In genomic region chr1:149792502-149792901, GRCh38 we compare ENCODE assay signal across 8 cellular contexts. TPM values are rescaled to one million over a fixed set of nuclear protein-coding genes. Genes with fewer than 3 reads are reported as not detected.
A peak's percentile ranks its signal among the peaks of the same experiment; 100 is the strongest.
DNase-seq lines count a peak whose midpoint lies in the region; ATAC-seq lines count a peak whose summit lies in the region.
"Not testable (repeated sequence)": the region's sequence is repeated elsewhere in the genome, so short reads cannot be mapped to it uniquely, and the experiment has no call there.

No MANE protein-coding gene starts in this region.

- DNase-seq in D341Med (ENCODE audit: low spot score): peak; percentile 72
- DNase-seq in HT1080 (ENCODE audit: low read depth): peak; percentile 45
- peak; percentile 22 to 50 for DNase-seq in SHP77 (lab: John Stamatoyannopoulos, UW)
- DNase-seq in activated gamma-delta T cell treated with Interleukin-2 at 50 U/mL for 16 hours: peak; percentile 51
- peak; percentile 6 for DNase-seq in fibroblast of gingiva (ENCODE audit: low read depth)
- peak; percentile 24 to 31 for DNase-seq in stimulated activated CD8-positive, alpha-beta memory T cell treated with anti-CD3 and anti-CD28 coated beads, Interleukin-7, amount 100 ng/mL, for 1 hour (ENCODE audit: low read depth in 2 of 2)

- H3K36me3 ChIP-seq in mucosa of stomach (ENCODE audit: control insufficient read depth, insufficient read depth, low read length): not testable (repeated sequence)

- H3K4me1 ChIP-seq in mucosa of stomach (ENCODE audit: control insufficient read depth, insufficient read depth, low read length): not testable (repeated sequence)

- peak; percentile 83 for ATAC-seq in GM21529 (IDR thresholded peaks at IDR 0.05; ENCODE audit: unreplicated experiment)

- H3K9me3 ChIP-seq in mucosa of stomach (ENCODE audit: control insufficient read depth, low read length): not testable (repeated sequence)

- H3K4me3 ChIP-seq in mucosa of stomach (ENCODE audit: low read length): not testable (repeated sequence)

- H3K27me3 ChIP-seq in mucosa of stomach (ENCODE audit: control insufficient read depth, insufficient read depth, low read length): not testable (repeated sequence)

- peak overlapping the region; percentile 15 for H3K9ac ChIP-seq in mucosa of stomach (ENCODE audit: low read length)

RNA-seq across cellular contexts. Expression of gene FCGR1A, which starts 10.0 kb away (rescaled TPM):
- not detected in 2 replicates for total RNA-seq in HT1080 (2014; rRNA removed; shearing (Covaris generic))
- polyA plus RNA-seq in HT1080 (2015; cell fraction: cytosol; rRNA removed): not detected in 2 replicates
- not detected in 2 replicates for polyA plus RNA-seq in HT1080 (2015; cell fraction: nucleus; rRNA removed)

Comparison
In these comparisons a context has a peak if more than half of its experiments do, and no peak if none do; other contexts are left out.
1. DNase-seq: peak in every context shown above with its lines; median percentile 72 in D341Med; 51 in activated gamma-delta T cell treated with Interleukin-2 at 50 U/mL for 16 hours; 45 in HT1080; 36 in SHP77; 28 in stimulated activated CD8-positive, alpha-beta memory T cell treated with anti-CD3 and anti-CD28 coated beads, Interleukin-7, amount 100 ng/mL, for 1 hour; 6 in fibroblast of gingiva.